ENCODE assay signal across 1 cellular context in the genomic region with DNA sequence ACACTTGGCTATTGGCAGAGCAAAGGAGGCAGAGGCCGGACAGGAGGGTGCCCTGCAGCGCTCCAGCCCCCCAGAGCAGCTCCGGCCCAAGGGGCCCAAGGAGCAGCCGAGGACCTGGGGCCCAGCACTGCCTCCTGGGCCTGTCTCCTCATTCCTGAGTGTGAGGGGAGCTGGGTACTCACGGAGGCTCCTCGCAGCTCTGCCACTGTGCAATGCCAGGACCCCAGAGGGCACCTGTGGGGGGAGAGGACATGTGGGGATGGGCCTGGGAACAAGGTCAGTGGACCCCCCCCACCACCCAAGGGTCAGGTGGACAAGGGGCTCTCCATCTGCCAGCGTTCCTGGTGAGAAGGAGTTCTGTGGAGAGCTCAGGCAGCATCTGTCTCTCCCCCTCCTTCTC.
TF ChIP-seq lines count a peak whose summit lies in the region.

No MANE protein-coding gene starts in this region.

TF ChIP-seq in WTC11, 78 proteins besides CTCF, POLR2A, EP300 and RAD21:
- TF ChIP-seq ZNF263 (CRISPR knock-in tag; IDR thresholded peaks at IDR 0.05; ENCODE audit: low read depth), result no peak
- TF ChIP-seq TEAD4 (CRISPR knock-in tag; IDR thresholded peaks at IDR 0.05), result no peak
- TF ChIP-seq E2F4 (CRISPR knock-in tag; IDR thresholded peaks at IDR 0.05; ENCODE audit: borderline replicate concordance, low read depth), result no peak
- no peak for TF ChIP-seq JUN (CRISPR knock-in tag; IDR thresholded peaks at IDR 0.05)
- TF ChIP-seq TP53 (CRISPR knock-in tag; IDR thresholded peaks at IDR 0.05), result no peak
- no peak for TF ChIP-seq ZNF512 (CRISPR knock-in tag; IDR thresholded peaks at IDR 0.05; ENCODE audit: borderline replicate concordance)
- no peak for TF ChIP-seq ZNF396 (CRISPR knock-in tag; IDR thresholded peaks at IDR 0.05; ENCODE audit: borderline replicate concordance)
- no peak for TF ChIP-seq NR2C2 (CRISPR knock-in tag; IDR thresholded peaks at IDR 0.05)
- no peak for TF ChIP-seq KAT7 (CRISPR knock-in tag; IDR thresholded peaks at IDR 0.05; ENCODE audit: borderline replicate concordance)
- TF ChIP-seq RELA (CRISPR knock-in tag; IDR thresholded peaks at IDR 0.05; ENCODE audit: borderline replicate concordance), result no peak
- TF ChIP-seq ZMAT4 (CRISPR knock-in tag; IDR thresholded peaks at IDR 0.05), result no peak
- TF ChIP-seq JAZF1 (CRISPR knock-in tag; IDR thresholded peaks at IDR 0.05), result no peak
- TF ChIP-seq, protein P1, sequence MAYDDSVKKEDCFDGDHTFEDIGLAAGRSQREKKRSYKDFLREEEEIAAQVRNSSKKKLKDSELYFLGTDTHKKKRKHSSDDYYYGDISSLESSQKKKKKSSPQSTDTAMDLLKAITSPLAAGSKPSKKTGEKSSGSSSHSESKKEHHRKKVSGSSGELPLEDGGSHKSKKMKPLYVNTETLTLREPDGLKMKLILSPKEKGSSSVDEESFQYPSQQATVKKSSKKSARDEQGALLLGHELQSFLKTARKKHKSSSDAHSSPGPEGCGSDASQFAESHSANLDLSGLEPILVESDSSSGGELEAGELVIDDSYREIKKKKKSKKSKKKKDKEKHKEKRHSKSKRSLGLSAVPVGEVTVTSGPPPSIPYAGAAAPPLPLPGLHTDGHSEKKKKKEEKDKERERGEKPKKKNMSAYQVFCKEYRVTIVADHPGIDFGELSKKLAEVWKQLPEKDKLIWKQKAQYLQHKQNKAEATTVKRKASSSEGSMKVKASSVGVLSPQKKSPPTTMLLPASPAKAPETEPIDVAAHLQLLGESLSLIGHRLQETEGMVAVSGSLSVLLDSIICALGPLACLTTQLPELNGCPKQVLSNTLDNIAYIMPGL (CRISPR knock-in tag; IDR thresholded peaks at IDR 0.05), result no peak
- TF ChIP-seq, protein P2, sequence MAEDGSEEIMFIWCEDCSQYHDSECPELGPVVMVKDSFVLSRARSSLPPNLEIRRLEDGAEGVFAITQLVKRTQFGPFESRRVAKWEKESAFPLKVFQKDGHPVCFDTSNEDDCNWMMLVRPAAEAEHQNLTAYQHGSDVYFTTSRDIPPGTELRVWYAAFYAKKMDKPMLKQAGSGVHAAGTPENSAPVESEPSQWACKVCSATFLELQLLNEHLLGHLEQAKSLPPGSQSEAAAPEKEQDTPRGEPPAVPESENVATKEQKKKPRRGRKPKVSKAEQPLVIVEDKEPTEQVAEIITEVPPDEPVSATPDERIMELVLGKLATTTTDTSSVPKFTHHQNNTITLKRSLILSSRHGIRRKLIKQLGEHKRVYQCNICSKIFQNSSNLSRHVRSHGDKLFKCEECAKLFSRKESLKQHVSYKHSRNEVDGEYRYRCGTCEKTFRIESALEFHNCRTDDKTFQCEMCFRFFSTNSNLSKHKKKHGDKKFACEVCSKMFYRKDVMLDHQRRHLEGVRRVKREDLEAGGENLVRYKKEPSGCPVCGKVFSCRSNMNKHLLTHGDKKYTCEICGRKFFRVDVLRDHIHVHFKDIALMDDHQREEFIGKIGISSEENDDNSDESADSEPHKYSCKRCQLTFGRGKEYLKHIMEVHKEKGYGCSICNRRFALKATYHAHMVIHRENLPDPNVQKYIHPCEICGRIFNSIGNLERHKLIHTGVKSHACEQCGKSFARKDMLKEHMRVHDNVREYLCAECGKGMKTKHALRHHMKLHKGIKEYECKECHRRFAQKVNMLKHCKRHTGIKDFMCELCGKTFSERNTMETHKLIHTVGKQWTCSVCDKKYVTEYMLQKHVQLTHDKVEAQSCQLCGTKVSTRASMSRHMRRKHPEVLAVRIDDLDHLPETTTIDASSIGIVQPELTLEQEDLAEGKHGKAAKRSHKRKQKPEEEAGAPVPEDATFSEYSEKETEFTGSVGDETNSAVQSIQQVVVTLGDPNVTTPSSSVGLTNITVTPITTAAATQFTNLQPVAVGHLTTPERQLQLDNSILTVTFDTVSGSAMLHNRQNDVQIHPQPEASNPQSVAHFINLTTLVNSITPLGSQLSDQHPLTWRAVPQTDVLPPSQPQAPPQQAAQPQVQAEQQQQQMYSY (CRISPR knock-in tag; IDR thresholded peaks at IDR 0.05), result no peak
- TF ChIP-seq ATF3 (CRISPR knock-in tag; conservative IDR thresholded peaks at IDR 0.05), result no peak
